ENCODE assay signal across 11 cellular contexts in genomic region chr1:54384921-54385726, GRCh38. TPM values are rescaled to one million over a fixed set of nuclear protein-coding genes. Genes with fewer than 3 reads are reported as not detected.
DNase-seq lines count a peak whose midpoint lies in the region; ATAC-seq, FAIRE-seq and TF ChIP-seq lines count a peak whose summit lies in the region.
"Had no signal": no experiment of that assay in that cellular context is flagged by ENCODE, and none has a peak within 500 bp of the region (broad histone marks: within the 10 kb centered on the region; RNA-seq: fewer than 3 reads in every experiment).

No MANE protein-coding gene starts in this region.

- H3K4me3 ChIP-seq in body of pancreas (no peak overlapping the region), HepG2 (replicated peaks in 1 of 3; ENCODE audit: insufficient read depth in 1 of 3, low read depth in 2 of 3, low read length in 3 of 3) (no peak overlapping the region), thoracic aorta (no peak overlapping the region)

- H4K20me1 ChIP-seq in HepG2 (ENCODE audit: insufficient read depth, low read length): no peaks in the 10 kb centered on the region

- no peak for ATAC-seq in activated CD4-positive, alpha-beta T cell treated with anti-CD3 and anti-CD28 coated beads for 36 hours
- no peak for ATAC-seq in body of pancreas
- ATAC-seq in HepG2: peak; percentile 25; the same call in 2 of the 3 replicates
- ATAC-seq in thoracic aorta (ENCODE audit: insufficient number of reproducible peaks, low FRiP score, low read depth): no peak

- H3K27me3 Mint-ChIP-seq in activated CD4-positive, alpha-beta T cell treated with anti-CD3 and anti-CD28 coated beads for 36 hours: no peaks in the 10 kb centered on the region
- H3K27me3 Mint-ChIP-seq in Calu3 (ENCODE audit: unreplicated experiment): no peaks in the 10 kb centered on the region

- intact Hi-C loops in activated CD4-positive, alpha-beta T cell treated with anti-CD3 and anti-CD28 coated beads for 36 hours (cut with DNase I, micrococcal nuclease): no loop called here
- intact Hi-C loops in body of pancreas (cut with DNase I) (no loop called here), HepG2 (cut with micrococcal nuclease; ENCODE audit: unreplicated experiment) (no loop called here), Calu3 (cut with micrococcal nuclease; ENCODE audit: unreplicated experiment) (no loop called here)

- H3K4me2 ChIP-seq in HepG2 (ENCODE audit: low read depth, low read length): no peak overlapping the region

- peaks cover 9% of the 10 kb centered on the region for H3K36me3 Mint-ChIP-seq in activated CD4-positive, alpha-beta T cell treated with anti-CD3 and anti-CD28 coated beads for 36 hours (ENCODE audit: low read depth)
- H3K36me3 Mint-ChIP-seq in Calu3 (ENCODE audit: insufficient read depth, unreplicated experiment): no peaks in the 10 kb centered on the region

- H3K27me3 ChIP-seq in body of pancreas: no peaks in the 10 kb centered on the region
- H3K27me3 ChIP-seq in HepG2 (ENCODE audit: control insufficient read depth in 1 of 2, insufficient read depth in 2 of 2, low read length in 2 of 2): no peaks in the 10 kb centered on the region
- H3K27me3 ChIP-seq in thoracic aorta (replicated peaks; ENCODE audit: insufficient read depth): no peaks in the 10 kb centered on the region

- peak overlapping the region in 3 of 4 donors; percentile 15 to 50 (median 20) for H3K27ac ChIP-seq in body of pancreas
- H3K27ac ChIP-seq in HepG2 (ENCODE audit: extremely low read length, insufficient read depth, low read length): peak overlapping the region; percentile 37
- H3K27ac ChIP-seq in thoracic aorta: peak overlapping the region; percentile 33 to 37

- CTCF ChIA-PET in activated CD4-positive, alpha-beta T cell treated with anti-CD3 and anti-CD28 coated beads for 36 hours (lab: Charles Lee): interaction anchor here (0.7 kb wide), 1 partner anchor 211 kb away, joined by 3 read pairs; no protein-coding TSS in a partner anchor
- CTCF ChIA-PET in HepG2 (lab: Yijun Ruan, JAX; ENCODE audit: low intra/inter-chr PET ratio, low total read pairs) (no interaction called here), Calu3 (lab: Charles Lee) (no interaction called here)

- peak overlapping the region; percentile 1 for H3K27ac Mint-ChIP-seq in activated CD4-positive, alpha-beta T cell treated with anti-CD3 and anti-CD28 coated beads for 36 hours
- no peak overlapping the region for H3K27ac Mint-ChIP-seq in Calu3 (ENCODE audit: unreplicated experiment)

- in situ Hi-C loops in HepG2 (cut with HindIII; ENCODE audit: extremely low pct_ligation_motif_present, low pct_unique_long_range_greater_than_20kb): no loop called here

- no peak for TF ChIP-seq RAD21 in HepG2 (CRISPR knock-in tag; IDR thresholded peaks at IDR 0.05)

- H2AFZ ChIP-seq in HepG2 (ENCODE audit: low read length): no peak overlapping the region

- no peak overlapping the region for H3K9ac ChIP-seq in HepG2 (ENCODE audit: insufficient read depth, low read depth, low read length)

- TF ChIP-seq EP300 in HepG2 (IDR thresholded peaks at IDR 0.05; ENCODE audit: low read depth in 2 of 2, low read length in 2 of 2): no peak
- no peak for TF ChIP-seq EP300 in HepG2 (CRISPR knock-in tag; IDR thresholded peaks at IDR 0.05; ENCODE audit: borderline replicate concordance)

- H3K9me3 ChIP-seq in body of pancreas: no peaks in the 10 kb centered on the region
- H3K9me3 ChIP-seq in HepG2 (ENCODE audit: low read length): no peaks in the 10 kb centered on the region
- no peaks in the 10 kb centered on the region for H3K9me3 ChIP-seq in thoracic aorta

- H3K79me2 ChIP-seq in HepG2 (ENCODE audit: insufficient read depth, low read length): peaks cover 10% of the 10 kb centered on the region

- no peak overlapping the region for H3K4me3 Mint-ChIP-seq in activated CD4-positive, alpha-beta T cell treated with anti-CD3 and anti-CD28 coated beads for 36 hours
- no peak overlapping the region for H3K4me3 Mint-ChIP-seq in Calu3 (ENCODE audit: low read depth, unreplicated experiment)

- BruUV-seq in HepG2 (replicated peaks; lab: Mats Ljungman, UMichigan): no TSS peak
- BruUV-seq in Calu3 (replicated peaks; lab: Mats Ljungman, UMichigan): no TSS peak

- no peak for DNase-seq in activated CD4-positive, alpha-beta T cell treated with anti-CD3 and anti-CD28 coated beads for 36 hours
- DNase-seq in activated CD4-positive, alpha-beta T cell treated with anti-CD3 and anti-CD28 coated beads, Interleukin-2, amount 50 U/mL, for 1 hour: no peak
- DNase-seq in body of pancreas (no peak), HepG2 (ENCODE audit: low spot score) (no peak), thoracic aorta (ENCODE audit: low spot score) (no peak), Calu3 (no peak), SK-N-DZ (ENCODE audit: low spot score) (no peak)
- DNase-seq in activated CD4-positive, alpha-beta T cell treated with anti-CD3 and anti-CD28 coated beads, Interleukin-2, amount 50 U/mL, for 4 hours: no peak
- DNase-seq: ACHN; activated CD4-positive, alpha-beta T cell treated with anti-CD3 and anti-CD28 coated beads for 4 hours; stimulated activated CD4-positive, alpha-beta T cell treated with anti-CD3 and anti-CD28 coated beads, Interleukin-4, amount 100 ng/mL, for 24 hours had no signal

- H3K4me1 ChIP-seq in body of pancreas (peaks cover 17% of the 10 kb centered on the region), HepG2 (ENCODE audit: insufficient read depth, low read length) (peaks cover 32% of the 10 kb centered on the region), thoracic aorta (ENCODE audit: control insufficient read depth in 1 of 2, low read depth in 2 of 2) (peaks cover 13 to 22% of the 10 kb centered on the region in 2 donors)

- H3K36me3 ChIP-seq in body of pancreas (replicated peaks in 1 of 2; ENCODE audit: insufficient read depth in 1 of 2, low read depth in 2 of 2) (no peaks in the 10 kb centered on the region), HepG2 (replicated peaks in 1 of 2; ENCODE audit: control insufficient read depth in 1 of 2, insufficient read depth in 2 of 2, low read length in 2 of 2) (peaks cover 3 to 8% of the 10 kb centered on the region in 2 experiments; a peak in 3 of 5 replicates), thoracic aorta (peaks cover 4% of the 10 kb centered on the region)

- POLR2A ChIA-PET in activated CD4-positive, alpha-beta T cell treated with anti-CD3 and anti-CD28 coated beads for 36 hours (lab: Charles Lee): no interaction called here
- POLR2A ChIA-PET in HepG2 (lab: Yijun Ruan, JAX): interaction anchor here (1.2 kb wide), 1 partner anchor 21 kb away, joined by 3 read pairs; the partner anchor contains the start of gene SSBP3

- peaks cover 28% of the 10 kb centered on the region for H3K4me1 Mint-ChIP-seq in activated CD4-positive, alpha-beta T cell treated with anti-CD3 and anti-CD28 coated beads for 36 hours
- peaks cover 8% of the 10 kb centered on the region for H3K4me1 Mint-ChIP-seq in Calu3 (ENCODE audit: low read depth, unreplicated experiment)

- H3K9me3 Mint-ChIP-seq in activated CD4-positive, alpha-beta T cell treated with anti-CD3 and anti-CD28 coated beads for 36 hours (ENCODE audit: low read depth): no peaks in the 10 kb centered on the region
- H3K9me3 Mint-ChIP-seq in Calu3 (ENCODE audit: low read depth, unreplicated experiment): no peaks in the 10 kb centered on the region

- no peak for FAIRE-seq in HepG2 (lab: Jason Lieb, UNC)

- TF ChIP-seq CTCF in body of pancreas (IDR thresholded peaks at IDR 0.05) (no peak), HepG2 (CRISPR knock-in tag; IDR thresholded peaks at IDR 0.05) (no peak), thoracic aorta (IDR thresholded peaks at IDR 0.05) (no peak), Calu3 (IDR thresholded peaks at IDR 0.05; ENCODE audit: unreplicated experiment) (no peak)

- WGBS in body of pancreas, 2 donors: 68% methylated on average over 7 of the region's 7 CpGs
- 73% methylated on average over 7 of the region's 7 CpGs for WGBS in HepG2 (ENCODE audit: low lambda C conversion rate)

- TF ChIP-seq POLR2A in body of pancreas (IDR thresholded peaks at IDR 0.05) (no peak), HepG2 (IDR thresholded peaks at IDR 0.05; ENCODE audit: insufficient read depth in 1 of 2, low read depth in 2 of 2, low read length in 2 of 2) (no peak)

TF ChIP-seq in HepG2, 621 proteins besides CTCF, POLR2A, EP300 and RAD21 (continues in another document):
- no peak for TF ChIP-seq ZNF841 (CRISPR knock-in tag; IDR thresholded peaks at IDR 0.05; ENCODE audit: borderline replicate concordance)
- TF ChIP-seq DDIT3 (CRISPR knock-in tag; IDR thresholded peaks at IDR 0.05): no peak

RNA-seq across cellular contexts. Expression of gene SSBP3, which starts 21.1 kb away (rescaled TPM):
- total RNA-seq in activated CD4-positive, alpha-beta T cell treated with anti-CD3 and anti-CD28 coated beads for 36 hours: 10 to 100 TPM; 40.3 to 64.2 TPM
- total RNA-seq in body of pancreas (10 to 100 TPM in 1 of 2 donors, 1 to 10 TPM in 1; 7.9 to 23.1 TPM), HepG2 (2016; rRNA removed; fragmentation: Illumina TruSeq; extraction: Trizol) (7.5 and 8.5 TPM in 2 replicates), thoracic aorta (10 to 100 TPM; 33.4 to 87.1 TPM), Calu3 (2022) (16.6 and 16.7 TPM in 2 replicates)
- total RNA-seq in HepG2 (2016; cell fraction: cytosol; rRNA removed; fragmentation: Illumina TruSeq; extraction: Trizol; ENCODE audit: low read depth): 2.4 and 2.6 TPM in 2 replicates
- 5.0 and 9.0 TPM in 2 replicates for total RNA-seq in HepG2 (2016; cell fraction: insoluble cytoplasmic fraction; rRNA removed; fragmentation: Illumina TruSeq; extraction: Trizol)
- 6.8 and 7.0 TPM in 2 replicates for total RNA-seq in HepG2 (2016; cell fraction: membrane; rRNA removed; fragmentation: Illumina TruSeq; extraction: Trizol)
- total RNA-seq in HepG2 (2016; cell fraction: nucleus; rRNA removed; fragmentation: Illumina TruSeq; extraction: Trizol): 5.3 and 6.3 TPM in 2 replicates
- polyA plus RNA-seq in HepG2 (2011; rRNA removed): 17.6 and 19.0 TPM in 2 replicates
- polyA plus RNA-seq in HepG2 (2011; cell fraction: cytosol; rRNA removed): 9.4 and 10.6 TPM in 2 replicates
- 24.9 and 30.2 TPM in 2 replicates for polyA plus RNA-seq in HepG2 (2011; cell fraction: nucleus; rRNA removed)
- polyA plus RNA-seq in HepG2 (2012): 22.3 and 30.4 TPM in 2 replicates
- polyA plus RNA-seq in HepG2 (2016; cell fraction: cytosol; fragmentation: Illumina TruSeq; extraction: Trizol; ENCODE audit: low read depth): 6.1 and 8.0 TPM in 2 replicates
- 20.5 and 26.0 TPM in 2 replicates for polyA plus RNA-seq in HepG2 (2016; cell fraction: insoluble cytoplasmic fraction; fragmentation: Illumina TruSeq; extraction: Trizol; ENCODE audit: low read depth)
- polyA plus RNA-seq in HepG2 (2016; cell fraction: membrane; fragmentation: Illumina TruSeq; extraction: Trizol; ENCODE audit: low read depth): 15.7 and 18.4 TPM in 2 replicates
- 25.5 and 27.3 TPM in 2 replicates for polyA plus RNA-seq in HepG2 (2016; cell fraction: nucleus; fragmentation: Illumina TruSeq; extraction: Trizol; ENCODE audit: insufficient read depth, low read depth)
- 10.9 and 15.9 TPM in 2 replicates for polyA minus RNA-seq in HepG2 (2011; rRNA and poly(A)+ RNA removed; ENCODE audit: low replicate concordance)
- 6.2 and 9.2 TPM in 2 replicates for polyA minus RNA-seq in HepG2 (2011; cell fraction: cytosol; rRNA and poly(A)+ RNA removed)
- polyA minus RNA-seq in HepG2 (2011; cell fraction: nucleus; rRNA and poly(A)+ RNA removed): 6.8 and 9.6 TPM in 2 replicates
- 54.5 and 58.7 TPM in 2 replicates for polyA plus RNA-seq in SK-N-DZ (2014; cell fraction: cytosol; rRNA removed)
- polyA plus RNA-seq in SK-N-DZ (2014; cell fraction: nucleus; rRNA removed): 32.9 and 34.1 TPM in 2 replicates
